15 cellular contexts compared by ENCODE assay signal in the genomic region with DNA sequence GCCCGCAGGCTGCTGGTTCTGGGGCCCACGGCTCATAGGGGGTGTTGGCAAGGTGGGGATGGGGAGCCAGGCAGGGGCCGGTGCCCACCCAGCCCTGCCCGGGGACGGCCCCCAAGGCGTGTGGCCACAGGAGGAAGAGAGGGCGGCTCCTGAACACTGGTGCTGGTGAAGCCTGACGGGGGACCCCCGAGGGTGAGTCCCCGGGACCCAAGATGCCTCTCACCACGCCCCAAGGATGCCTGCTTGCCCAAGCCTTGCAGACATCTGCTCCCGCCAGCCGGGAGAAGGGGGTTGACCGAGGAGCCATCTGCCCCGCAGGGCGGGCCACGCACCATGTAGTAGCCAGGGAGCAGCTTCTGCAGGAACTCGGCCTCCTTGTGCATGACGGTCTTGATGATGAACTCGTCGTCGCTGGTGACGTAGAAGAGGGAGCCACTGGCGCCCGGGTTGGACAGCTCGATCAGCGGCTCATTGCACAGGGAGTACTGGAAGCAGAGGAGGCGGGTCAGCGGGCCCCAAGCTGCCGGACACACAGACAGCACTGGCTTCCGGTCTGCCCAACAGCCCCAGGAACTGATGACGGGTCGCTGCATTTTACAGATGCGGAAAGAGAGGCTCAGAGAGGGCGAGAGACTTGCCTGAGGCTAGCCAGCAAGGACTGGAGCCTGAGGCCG. TPM values are rescaled to one million over a fixed set of nuclear protein-coding genes. Genes with fewer than 3 reads are reported as not detected.
DNase-seq lines count a peak whose midpoint lies in the region; ATAC-seq and TF ChIP-seq lines count a peak whose summit lies in the region.
"Had no signal": no experiment of that assay in that cellular context is flagged by ENCODE, and none has a peak within 500 bp of the region (broad histone marks: within the 10 kb centered on the region; RNA-seq: fewer than 3 reads in every experiment).

No MANE protein-coding gene starts in this region.

- H3K27me3 Mint-ChIP-seq in activated B cell treated with CpG ODN at 0.5 μM for 24 hours (no peaks in the 10 kb centered on the region), WTC11 (ENCODE audit: low read depth) (no peaks in the 10 kb centered on the region)
- no peaks in the 10 kb centered on the region for H3K27me3 Mint-ChIP-seq in CD4-positive, alpha-beta T cell

- no peaks in the 10 kb centered on the region for H3K9me3 Mint-ChIP-seq in activated B cell treated with CpG ODN at 0.5 μM for 24 hours
- H3K9me3 Mint-ChIP-seq in WTC11, result no peaks in the 10 kb centered on the region
- no peaks in the 10 kb centered on the region for H3K9me3 Mint-ChIP-seq in CD4-positive, alpha-beta T cell

- H3K27me3 ChIP-seq in CD4-positive, alpha-beta T cell (ENCODE audit: control insufficient read depth, insufficient read depth, low read length), result no peaks in the 10 kb centered on the region
- H3K27me3 ChIP-seq: heart right ventricle had no signal

- H3K27ac Mint-ChIP-seq in activated B cell treated with CpG ODN at 0.5 μM for 24 hours, result peak overlapping the region; percentile 24
- H3K27ac Mint-ChIP-seq in WTC11, result no peak overlapping the region
- H3K27ac Mint-ChIP-seq in CD4-positive, alpha-beta T cell, result no peak overlapping the region

- POLR2A ChIA-PET in activated B cell treated with CpG ODN at 0.5 μM for 24 hours (lab: Charles Lee) (interaction anchor here (2.3 kb wide), 1 partner anchor 10 kb away, joined by 7 read pairs; no protein-coding TSS in a partner anchor), WTC11 (lab: Charles Lee) (no interaction called here)
- POLR2A ChIA-PET in CD4-positive, alpha-beta T cell (lab: Charles Lee), result no interaction called here

- intact Hi-C loops in activated B cell treated with CpG ODN at 0.5 μM for 24 hours (cut with micrococcal nuclease), result no loop called here
- intact Hi-C loops in CD4-positive, alpha-beta T cell (cut with DNase I, micrococcal nuclease), result no loop called here

- H3K4me3 Mint-ChIP-seq in activated B cell treated with CpG ODN at 0.5 μM for 24 hours (no peak overlapping the region), WTC11 (no peak overlapping the region)
- no peak overlapping the region for H3K4me3 Mint-ChIP-seq in CD4-positive, alpha-beta T cell

- DNase-seq in AG10803 (ENCODE audit: low read depth) (peak; percentile 66), HT-29 (ENCODE audit: low spot score) (peak; percentile 83), activated B cell treated with CpG ODN at 0.5 μM for 24 hours (no peak), lung microvascular endothelial cell (ENCODE audit: low read depth in 2 of 2) (peak; percentile 20 to 29), WTC11 (ENCODE audit: low spot score) (no peak), pons (ENCODE audit: low spot score) (no peak)
- DNase-seq in activated naive CD4-positive, alpha-beta T cell treated with anti-CD3 and anti-CD28 coated beads, Interleukin-2, amount 50 U/mL, for 16 hours, result no peak
- no peak for DNase-seq in CD4-positive, alpha-beta T cell
- DNase-seq: activated CD4-positive, CD25-positive, alpha-beta regulatory T cell; activated T-cell treated with anti-CD3 and anti-CD28 coated beads for 4 hours; effector CD4-positive, alpha-beta T cell; heart right ventricle; NCI-H1092; SIG-M5; stimulated activated CD4-positive, alpha-beta T cell treated with anti-CD3 and anti-CD28 coated beads, Interleukin-1b, Interleukin-23, amount 100 ng/mL, for 48 hours had no signal

- TF ChIP-seq CTCF in AG10803 (conservative IDR thresholded peaks at IDR 0.05; ENCODE audit: low read length), result no peak
- no peak for TF ChIP-seq CTCF in activated B cell treated with CpG ODN at 0.5 μM for 24 hours (IDR thresholded peaks at IDR 0.05)
- TF ChIP-seq CTCF in WTC11 (IDR thresholded peaks at IDR 0.05), result no peak
- no peak for TF ChIP-seq CTCF in CD4-positive, alpha-beta T cell (IDR thresholded peaks at IDR 0.05)

- H3K9me3 ChIP-seq in CD4-positive, alpha-beta T cell (ENCODE audit: control insufficient read depth, low read length), result no peaks in the 10 kb centered on the region

- ATAC-seq in activated B cell treated with CpG ODN at 0.5 μM for 24 hours (ENCODE audit: low read depth), result peak; percentile 41
- no peak for ATAC-seq in WTC11
- ATAC-seq in CD4-positive, alpha-beta T cell (ENCODE audit: poor library complexity), result no peak

- peaks cover 4% of the 10 kb centered on the region for H3K4me1 Mint-ChIP-seq in activated B cell treated with CpG ODN at 0.5 μM for 24 hours
- H3K4me1 Mint-ChIP-seq in WTC11, result no peaks in the 10 kb centered on the region
- H3K4me1 Mint-ChIP-seq in CD4-positive, alpha-beta T cell (ENCODE audit: low read depth), result no peaks in the 10 kb centered on the region

- CTCF ChIA-PET in activated B cell treated with CpG ODN at 0.5 μM for 24 hours (lab: Charles Lee), result interaction anchor here (1.5 kb wide), 1 partner anchor 111 kb away, joined by 5 read pairs; no protein-coding TSS in a partner anchor
- CTCF ChIA-PET in WTC11 (lab: Charles Lee), result interaction anchor here (0.7 to 1.1 kb wide), 4 partner anchors 28 to 331 kb away, joined by 3 to 6 read pairs (median 4); no protein-coding TSS in a partner anchor
- CTCF ChIA-PET in CD4-positive, alpha-beta T cell (lab: Charles Lee), result no interaction called here

- peaks cover 46% of the 10 kb centered on the region for H3K36me3 Mint-ChIP-seq in activated B cell treated with CpG ODN at 0.5 μM for 24 hours (ENCODE audit: low read depth)
- peaks cover 16% of the 10 kb centered on the region for H3K36me3 Mint-ChIP-seq in WTC11
- peaks cover 27% of the 10 kb centered on the region for H3K36me3 Mint-ChIP-seq in CD4-positive, alpha-beta T cell (ENCODE audit: low read depth)

- no peak overlapping the region for H3K27ac ChIP-seq in CD4-positive, alpha-beta T cell (ENCODE audit: low read depth, low read length)

- H3K4me3 ChIP-seq in AG10803 (ENCODE audit: low read length), result no peak overlapping the region
- H3K4me3 ChIP-seq: heart right ventricle had no signal

TF ChIP-seq in WTC11, 78 proteins besides CTCF, POLR2A, EP300 and RAD21:
- TF ChIP-seq, protein P1, sequence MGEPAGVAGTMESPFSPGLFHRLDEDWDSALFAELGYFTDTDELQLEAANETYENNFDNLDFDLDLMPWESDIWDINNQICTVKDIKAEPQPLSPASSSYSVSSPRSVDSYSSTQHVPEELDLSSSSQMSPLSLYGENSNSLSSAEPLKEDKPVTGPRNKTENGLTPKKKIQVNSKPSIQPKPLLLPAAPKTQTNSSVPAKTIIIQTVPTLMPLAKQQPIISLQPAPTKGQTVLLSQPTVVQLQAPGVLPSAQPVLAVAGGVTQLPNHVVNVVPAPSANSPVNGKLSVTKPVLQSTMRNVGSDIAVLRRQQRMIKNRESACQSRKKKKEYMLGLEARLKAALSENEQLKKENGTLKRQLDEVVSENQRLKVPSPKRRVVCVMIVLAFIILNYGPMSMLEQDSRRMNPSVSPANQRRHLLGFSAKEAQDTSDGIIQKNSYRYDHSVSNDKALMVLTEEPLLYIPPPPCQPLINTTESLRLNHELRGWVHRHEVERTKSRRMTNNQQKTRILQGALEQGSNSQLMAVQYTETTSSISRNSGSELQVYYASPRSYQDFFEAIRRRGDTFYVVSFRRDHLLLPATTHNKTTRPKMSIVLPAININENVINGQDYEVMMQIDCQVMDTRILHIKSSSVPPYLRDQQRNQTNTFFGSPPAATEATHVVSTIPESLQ (CRISPR knock-in tag; IDR thresholded peaks at IDR 0.05), result no peak
- TF ChIP-seq, protein P2, sequence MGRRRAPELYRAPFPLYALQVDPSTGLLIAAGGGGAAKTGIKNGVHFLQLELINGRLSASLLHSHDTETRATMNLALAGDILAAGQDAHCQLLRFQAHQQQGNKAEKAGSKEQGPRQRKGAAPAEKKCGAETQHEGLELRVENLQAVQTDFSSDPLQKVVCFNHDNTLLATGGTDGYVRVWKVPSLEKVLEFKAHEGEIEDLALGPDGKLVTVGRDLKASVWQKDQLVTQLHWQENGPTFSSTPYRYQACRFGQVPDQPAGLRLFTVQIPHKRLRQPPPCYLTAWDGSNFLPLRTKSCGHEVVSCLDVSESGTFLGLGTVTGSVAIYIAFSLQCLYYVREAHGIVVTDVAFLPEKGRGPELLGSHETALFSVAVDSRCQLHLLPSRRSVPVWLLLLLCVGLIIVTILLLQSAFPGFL (CRISPR knock-in tag; IDR thresholded peaks at IDR 0.05; ENCODE audit: borderline replicate concordance), result no peak
- no peak for TF ChIP-seq CREM (CRISPR knock-in tag; IDR thresholded peaks at IDR 0.05)
TF ChIP-seq in WTC11: peak in this region for 0.

RNA-seq across cellular contexts. Expression of a gene that starts 29.6 kb away (rescaled TPM):
- total RNA-seq in HT-29 (2014; rRNA removed; shearing (Covaris generic)), result 54.7 and 55.5 TPM in 2 replicates
- total RNA-seq in activated B cell treated with CpG ODN at 0.5 μM for 24 hours (45.3 and 48.1 TPM in 2 replicates), lung microvascular endothelial cell (15.3 and 21.6 TPM in 2 replicates), WTC11 (2021) (39.3 to 43.0 TPM (median 42.2 TPM) in 3 replicates)
- 10 to 100 TPM; 25.8 to 25.9 TPM for total RNA-seq in CD4-positive, alpha-beta T cell

RNA-seq across cellular contexts. Expression of a gene that starts 44.1 kb away (rescaled TPM):
- total RNA-seq in HT-29 (2014; rRNA removed; shearing (Covaris generic)), result 18.0 and 18.9 TPM in 2 replicates
- total RNA-seq in activated B cell treated with CpG ODN at 0.5 μM for 24 hours (28.3 and 31.1 TPM in 2 replicates), lung microvascular endothelial cell (19.0 and 28.0 TPM in 2 replicates), WTC11 (2021) (34.0 to 36.2 TPM (median 36.0 TPM) in 3 replicates)
- total RNA-seq in CD4-positive, alpha-beta T cell, result 10 to 100 TPM; 14.7 to 15.5 TPM

RNA-seq across cellular contexts. Expression of a gene that starts 49.5 kb away (rescaled TPM):
- total RNA-seq in HT-29 (2014; rRNA removed; shearing (Covaris generic)), result not detected in 2 replicates
- total RNA-seq in activated B cell treated with CpG ODN at 0.5 μM for 24 hours (0.39 and 0.47 TPM in 2 replicates), lung microvascular endothelial cell (0.99 and 1.5 TPM in 2 replicates), WTC11 (2021) (1.0 to 1.4 TPM (median 1.3 TPM) in 3 replicates)
- total RNA-seq in CD4-positive, alpha-beta T cell, result under 1 TPM; 0.47 to 0.75 TPM

RNA-seq across cellular contexts. Expression of a gene that starts 52.0 kb away (rescaled TPM):
- 127 and 139 TPM in 2 replicates for total RNA-seq in HT-29 (2014; rRNA removed; shearing (Covaris generic))
- total RNA-seq in activated B cell treated with CpG ODN at 0.5 μM for 24 hours, result 0.86 and 1.7 TPM in 2 replicates
- not detected in 2 replicates for total RNA-seq in lung microvascular endothelial cell
- 36.2 to 44.0 TPM (median 39.7 TPM) in 3 replicates for total RNA-seq in WTC11 (2021)
- total RNA-seq in CD4-positive, alpha-beta T cell, result 1 to 10 TPM; 8.2 to 9.0 TPM

Comparison
In these comparisons a context has a peak if more than half of its experiments do, and no peak if none do; other contexts are left out.
1. DNase-seq: peak in AG10803 (single experiment), HT-29 (single experiment) and lung microvascular endothelial cell (2 of 2); none in activated B cell treated with CpG ODN at 0.5 μM for 24 hours (single experiment), WTC11 (single experiment), activated naive CD4-positive, alpha-beta T cell treated with anti-CD3 and anti-CD28 coated beads, Interleukin-2, amount 50 U/mL, for 16 hours (single experiment), CD4-positive, alpha-beta T cell (0 of 10) and pons (single experiment).